ENCODE assay signal across 15 cellular contexts in the genomic region with DNA sequence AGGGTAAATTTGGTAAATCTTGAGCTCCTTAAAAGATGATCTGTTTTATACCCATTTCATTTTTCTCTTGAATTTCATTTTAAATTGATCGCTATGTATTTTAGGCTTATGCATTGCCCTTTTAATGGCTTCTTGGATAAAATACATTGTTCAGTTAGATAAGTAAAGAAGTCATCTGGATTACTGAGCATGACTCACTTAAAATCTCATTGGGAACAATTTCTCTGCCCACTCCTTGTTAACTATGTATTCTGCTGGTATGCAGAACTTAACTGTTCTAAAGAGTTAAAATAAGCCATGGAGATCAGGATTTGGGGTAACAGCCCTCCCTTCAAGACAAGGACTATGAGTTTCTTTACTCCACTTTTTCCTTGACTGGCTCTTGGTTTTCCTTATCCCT.
DNase-seq lines count a peak whose midpoint lies in the region; ATAC-seq and TF ChIP-seq lines count a peak whose summit lies in the region.
"Had no signal": no experiment of that assay in that cellular context is flagged by ENCODE, and none has a peak within 500 bp of the region (broad histone marks: within the 10 kb centered on the region; RNA-seq: fewer than 3 reads in every experiment).

No MANE protein-coding gene starts in this region.

- H3F3A ChIP-seq in smooth muscle cell (ENCODE audit: low read depth) (no peaks in the 10 kb centered on the region), PC-3 (ENCODE audit: low read length, unreplicated experiment) (no peaks in the 10 kb centered on the region)

- ATAC-seq in GM21390 (IDR thresholded peaks at IDR 0.05; ENCODE audit: unreplicated experiment) (no peak), PC-3 (no peak)
- ATAC-seq: CD8-positive, alpha-beta T cell; K562 had no signal

- H3K9me3 Mint-ChIP-seq in HFFc6 = no peaks in the 10 kb centered on the region
- H3K9me3 Mint-ChIP-seq: CD8-positive, alpha-beta T cell had no signal

- no peak overlapping the region for H3K4me3 Mint-ChIP-seq in HFFc6
- H3K4me3 Mint-ChIP-seq: CD8-positive, alpha-beta T cell had no signal

- H3K9me2 ChIP-seq in PC-3 (replicated peaks; ENCODE audit: low read length) = no peaks in the 10 kb centered on the region

- intact Hi-C loops in PC-3 (cut with micrococcal nuclease) = no loop called here

- H3K4me1 ChIP-seq in adipocyte (ENCODE audit: control insufficient read depth, insufficient read depth, low read length) = peaks cover 27% of the 10 kb centered on the region
- peaks cover 21% of the 10 kb centered on the region for H3K4me1 ChIP-seq in smooth muscle cell (ENCODE audit: low read depth)
- H3K4me1 ChIP-seq in PC-3 (ENCODE audit: insufficient read depth, low read length) = no peaks in the 10 kb centered on the region

- H3K79me2 ChIP-seq in smooth muscle cell (ENCODE audit: low read depth) (peaks cover 71% of the 10 kb centered on the region), PC-3 (ENCODE audit: low read length) (peaks cover 46% of the 10 kb centered on the region)

- H2AFZ ChIP-seq in smooth muscle cell (ENCODE audit: low read depth) = no peak overlapping the region
- no peak overlapping the region for H2AFZ ChIP-seq in PC-3 (ENCODE audit: low read length)

- H3K4me3 ChIP-seq in adipocyte (ENCODE audit: low read length) (no peak overlapping the region), smooth muscle cell (no peak overlapping the region), PC-3 (ENCODE audit: low read length) (no peak overlapping the region)
- H3K4me3 ChIP-seq: K562, SJSA1 had no signal

- H4K20me1 ChIP-seq in smooth muscle cell (ENCODE audit: low read depth) = peaks cover 100% of the 10 kb centered on the region
- 0 out of 2 replicates have a peak, but pooled peaks cover 8% of the 10 kb centered on the region for H4K20me1 ChIP-seq in PC-3 (ENCODE audit: low read length)

- H3K27me3 ChIP-seq in adipocyte (replicated peaks; ENCODE audit: control insufficient read depth, insufficient read depth, low read length) = no peaks in the 10 kb centered on the region
- no peaks in the 10 kb centered on the region for H3K27me3 ChIP-seq in smooth muscle cell (ENCODE audit: low read depth)
- no peaks in the 10 kb centered on the region for H3K27me3 ChIP-seq in PC-3 (ENCODE audit: low read length)
- H3K27me3 ChIP-seq: SJSA1 had no signal

- TF ChIP-seq CTCF in HFFc6 (IDR thresholded peaks at IDR 0.05) (no peak), smooth muscle cell (IDR thresholded peaks at IDR 0.05; ENCODE audit: borderline replicate concordance, insufficient read depth, poor library complexity, severe bottlenecking) (no peak), PC-3 (conservative IDR thresholded peaks at IDR 0.05; ENCODE audit: low read depth, low read length) (no peak)

- no TSS peak for BruUV-seq in PC-3 (replicated peaks; lab: Mats Ljungman, UMichigan)

- POLR2A ChIA-PET in PC-3 (lab: Charles Lee; ENCODE audit: unreplicated experiment) = no interaction called here

- CTCF ChIA-PET in PC-3 (lab: Charles Lee) = no interaction called here

- H3K36me3 Mint-ChIP-seq in HFFc6 (ENCODE audit: low read depth) = peaks cover 24% of the 10 kb centered on the region

- H3K9me3 ChIP-seq in adipocyte (ENCODE audit: control insufficient read depth, low read length) (no peaks in the 10 kb centered on the region), smooth muscle cell (replicated peaks; ENCODE audit: low read depth) (no peaks in the 10 kb centered on the region), PC-3 (ENCODE audit: low read length) (no peaks in the 10 kb centered on the region)
- H3K9me3 ChIP-seq: SJSA1 had no signal

- peak overlapping the region; percentile 0 for H3K4me2 ChIP-seq in smooth muscle cell
- H3K4me2 ChIP-seq in PC-3 (ENCODE audit: low read length) = no peak overlapping the region

- H3K27ac ChIP-seq in smooth muscle cell (ENCODE audit: low read depth) (no peak overlapping the region), PC-3 (ENCODE audit: low read length) (no peak overlapping the region)
- H3K27ac ChIP-seq: RWPE1, SJSA1 had no signal

- no peaks in the 10 kb centered on the region for H3K36me3 ChIP-seq in adipocyte (ENCODE audit: control insufficient read depth, insufficient read depth, low read length, severe bottlenecking)
- no peaks in the 10 kb centered on the region for H3K36me3 ChIP-seq in smooth muscle cell (ENCODE audit: low read depth)
- no peaks in the 10 kb centered on the region for H3K36me3 ChIP-seq in PC-3 (ENCODE audit: low read depth, low read length)
- H3K36me3 ChIP-seq: SJSA1 had no signal

- peak overlapping the region; percentile 44; the same call in 1 of the 2 replicates for H3K27ac Mint-ChIP-seq in HFFc6
- H3K27ac Mint-ChIP-seq: CD8-positive, alpha-beta T cell had no signal

- H3K27me3 Mint-ChIP-seq in HFFc6 (ENCODE audit: insufficient read depth) = peaks cover 3% of the 10 kb centered on the region; the same call in 1 of the 2 replicates

- peaks cover 83% of the 10 kb centered on the region for H3K4me1 Mint-ChIP-seq in HFFc6 (ENCODE audit: low read depth)

- WGBS in smooth muscle cell (ENCODE audit: low lambda C conversion rate) = 85% methylated on average over 1 of the region's 1 CpG

- peak; percentile 30 for DNase-seq in HFFc6
- DNase-seq in adipocyte (ENCODE audit: low read depth) = peak; percentile 32
- DNase-seq in fibroblast of peridontal ligament (ENCODE audit: extremely low read depth) = peak; percentile 39
- no peak for DNase-seq in smooth muscle cell (lab: John Stamatoyannopoulos, UW; ENCODE audit: unreplicated experiment)
- DNase-seq in PC-3 = no peak
- DNase-seq in iPS-NIHi11 (ENCODE audit: low spot score) = no peak
- DNase-seq: CD8-positive, alpha-beta T cell; NCI-H1048; NCI-H2107; NCI-H226; NCI-H526 had no signal

- no peak overlapping the region for H3K9ac ChIP-seq in adipocyte (ENCODE audit: low read length)
- H3K9ac ChIP-seq in smooth muscle cell (ENCODE audit: low read depth) = no peak overlapping the region
- H3K9ac ChIP-seq in PC-3 (ENCODE audit: low read length) = no peak overlapping the region

Comparison
In these comparisons a context has a peak if more than half of its experiments do, and no peak if none do; other contexts are left out.
1. DNase-seq: peak in HFFc6 (single experiment), adipocyte (single experiment) and fibroblast of peridontal ligament (single experiment); none in smooth muscle cell (single experiment), PC-3 (single experiment) and iPS-NIHi11 (single experiment).